8 cellular contexts compared by ENCODE assay signal in the genomic region with DNA sequence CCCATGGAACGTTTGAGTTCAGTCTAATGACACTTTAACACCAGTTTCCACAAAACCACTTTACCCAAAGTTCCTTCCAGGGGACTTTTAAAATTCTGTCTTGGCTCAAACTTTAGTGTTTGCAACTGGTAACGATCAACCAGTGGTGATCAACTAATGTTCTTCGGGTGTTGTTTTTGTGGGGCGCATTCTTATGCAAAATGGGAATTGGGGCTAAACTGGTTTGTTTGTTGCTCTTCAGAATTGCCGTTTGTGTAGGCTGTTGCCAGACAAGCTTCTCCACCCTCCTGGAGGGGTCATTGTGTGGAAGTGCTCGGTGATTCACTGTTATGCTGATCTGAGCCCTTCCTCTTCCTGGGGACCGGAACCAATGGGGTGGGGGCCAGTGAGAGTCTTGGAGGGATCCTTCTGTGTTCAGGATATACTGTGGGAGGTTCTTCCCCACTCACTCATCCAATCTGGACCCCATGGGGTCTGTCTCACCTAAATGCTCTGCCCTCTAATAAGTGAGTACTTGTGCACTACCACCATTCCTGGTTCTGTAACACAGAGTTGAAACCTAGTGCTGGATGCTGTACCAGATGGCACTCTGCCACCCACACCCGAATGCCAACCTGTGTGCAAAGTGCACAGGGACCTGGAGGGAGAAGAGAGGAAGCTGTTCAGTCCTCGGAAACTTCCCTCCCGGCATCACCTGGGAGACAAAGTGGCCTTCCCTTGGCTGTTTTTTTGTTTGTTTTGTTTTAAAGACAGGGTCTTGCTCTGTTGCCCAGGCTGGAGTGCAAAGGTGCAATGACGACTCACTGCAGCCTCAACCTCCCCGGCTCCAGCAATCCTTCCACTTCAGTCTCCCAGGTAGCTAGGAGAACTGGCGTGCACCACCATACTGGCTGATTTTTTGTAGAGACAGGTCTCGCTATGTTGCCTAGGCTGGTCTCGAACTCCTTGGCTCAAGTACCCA. TPM values are rescaled to one million over a fixed set of nuclear protein-coding genes. Genes with fewer than 3 reads are reported as not detected.
DNase-seq lines count a peak whose midpoint lies in the region; ATAC-seq and TF ChIP-seq lines count a peak whose summit lies in the region.

No MANE protein-coding gene starts in this region.

- no peaks in the 10 kb centered on the region for H3K9me3 ChIP-seq in naive thymus-derived CD4-positive, alpha-beta T cell (ENCODE audit: control insufficient read depth in 2 of 3, low read length in 3 of 3)

- ATAC-seq in central memory CD8-positive, alpha-beta T cell (replicated peaks; ENCODE audit: extremely low read depth, poor library complexity, severe bottlenecking), result no peak
- peak; percentile 18 for ATAC-seq in naive thymus-derived CD4-positive, alpha-beta T cell
- no peak for ATAC-seq in omental fat pad (ENCODE audit: low FRiP score)
- no peak for ATAC-seq in HG03354 (IDR thresholded peaks at IDR 0.05; ENCODE audit: poor library complexity, severe bottlenecking, unreplicated experiment)
- no peak for ATAC-seq in GM21447 (IDR thresholded peaks at IDR 0.05; ENCODE audit: unreplicated experiment)

- peak; percentile 25 for DNase-seq in OCI-M1 (lab: John Stamatoyannopoulos, UW)
- no peak for DNase-seq in central memory CD8-positive, alpha-beta T cell (ENCODE audit: low spot score in 2 of 2)
- peak in 1 of 9 donors; percentile 50 for DNase-seq in naive thymus-derived CD4-positive, alpha-beta T cell
- DNase-seq in omental fat pad (ENCODE audit: low spot score), result no peak
- DNase-seq in NCI-H1105 (lab: John Stamatoyannopoulos, UW), result no peak

- no peak for TF ChIP-seq CTCF in omental fat pad (IDR thresholded peaks at IDR 0.05)

- H3K36me3 ChIP-seq in naive thymus-derived CD4-positive, alpha-beta T cell (ENCODE audit: control insufficient read depth in 2 of 3, insufficient read depth in 3 of 3, low read length in 3 of 3), result no peaks in the 10 kb centered on the region

- CTCF ChIA-PET in naive thymus-derived CD4-positive, alpha-beta T cell (lab: Charles Lee), result interaction anchor here (1.9 kb wide), 1 partner anchor 63 kb away, joined by 7 read pairs; no protein-coding TSS in a partner anchor

- H3K9me3 Mint-ChIP-seq in central memory CD8-positive, alpha-beta T cell, result no peaks in the 10 kb centered on the region
- H3K9me3 Mint-ChIP-seq in naive thymus-derived CD4-positive, alpha-beta T cell, result peaks cover 0 to 2% (median 0%) of the 10 kb centered on the region in 11 donors

- no peaks in the 10 kb centered on the region for H3K27me3 Mint-ChIP-seq in central memory CD8-positive, alpha-beta T cell
- no peaks in the 10 kb centered on the region for H3K27me3 Mint-ChIP-seq in naive thymus-derived CD4-positive, alpha-beta T cell

- no peaks in the 10 kb centered on the region for H3K27me3 ChIP-seq in naive thymus-derived CD4-positive, alpha-beta T cell (ENCODE audit: control insufficient read depth in 2 of 2, insufficient read depth in 2 of 2, low read length in 2 of 2)

- H3K4me3 Mint-ChIP-seq in central memory CD8-positive, alpha-beta T cell, result peak overlapping the region; percentile 82
- H3K4me3 Mint-ChIP-seq in naive thymus-derived CD4-positive, alpha-beta T cell, result peak overlapping the region; percentile 85 to 100 (median 91)

- peaks cover 31 to 38% of the 10 kb centered on the region in 2 donors for H3K4me1 ChIP-seq in naive thymus-derived CD4-positive, alpha-beta T cell (ENCODE audit: control insufficient read depth in 2 of 2, insufficient read depth in 2 of 2, low read length in 2 of 2)

- POLR2A ChIA-PET in naive thymus-derived CD4-positive, alpha-beta T cell (lab: Charles Lee), result interaction anchor here (0.8 to 6.6 kb wide), 4 partner anchors 25 to 46 kb away, joined by 3 to 61 read pairs (median 6); partner anchors contain the start of genes CBX3 and HNRNPA2B1

- peak overlapping the region; percentile 24 for H3K27ac ChIP-seq in naive thymus-derived CD4-positive, alpha-beta T cell (ENCODE audit: low read depth, low read length)

- H3K36me3 Mint-ChIP-seq in central memory CD8-positive, alpha-beta T cell (ENCODE audit: insufficient read depth), result peaks cover 5% of the 10 kb centered on the region
- H3K36me3 Mint-ChIP-seq in naive thymus-derived CD4-positive, alpha-beta T cell, result peaks cover 0 to 31% (median 0%) of the 10 kb centered on the region in 5 donors

- intact Hi-C loops in naive thymus-derived CD4-positive, alpha-beta T cell (cut with micrococcal nuclease), result loop anchor here (1.0 to 10.0 kb wide), 8 partner anchors 42 to 1508 kb away; partner anchors contain the start of genes HIBADH (in 1 of the 2), SKAP2 (in 1 of the 2) and SNX10 (in 1 of the 2)

- H3K4me3 ChIP-seq in GM08714 (ENCODE audit: low read length), result peak overlapping the region; percentile 97
- peak overlapping the region; percentile 77 for H3K4me3 ChIP-seq in naive thymus-derived CD4-positive, alpha-beta T cell (ENCODE audit: low read length)

- peak overlapping the region; percentile 86 for H3K27ac Mint-ChIP-seq in central memory CD8-positive, alpha-beta T cell (ENCODE audit: low read depth)
- H3K27ac Mint-ChIP-seq in naive thymus-derived CD4-positive, alpha-beta T cell, result peak overlapping the region; percentile 35 to 97 (median 80)

- peaks cover 63% of the 10 kb centered on the region for H3K4me1 Mint-ChIP-seq in central memory CD8-positive, alpha-beta T cell
- H3K4me1 Mint-ChIP-seq in naive thymus-derived CD4-positive, alpha-beta T cell, result peaks cover 25 to 74% (median 67%) of the 10 kb centered on the region in 7 donors

RNA-seq across cellular contexts. Expression of gene NFE2L3, which starts 2.1 kb away (rescaled TPM):
- 10 to 100 TPM in 1 of 5 experiments, 1 to 10 TPM in 4; 1.1 to 49.5 (median 4.5) TPM for total RNA-seq in naive thymus-derived CD4-positive, alpha-beta T cell
- polyA plus RNA-seq in naive thymus-derived CD4-positive, alpha-beta T cell, result 1 to 10 TPM; 2.6 to 4.8 TPM
- 10 to 100 TPM in 1 of 4 donors, 1 to 10 TPM in 3; 3.9 to 12.1 (median 5.3) TPM for total RNA-seq in omental fat pad

RNA-seq across cellular contexts. Expression of gene HNRNPA2B1, which starts 46.4 kb away (rescaled TPM):
- 100 to 1,000 TPM; 394 to 702 (median 437) TPM for total RNA-seq in naive thymus-derived CD4-positive, alpha-beta T cell
- 100 to 1,000 TPM; 612 to 833 TPM for polyA plus RNA-seq in naive thymus-derived CD4-positive, alpha-beta T cell
- total RNA-seq in omental fat pad, result 100 to 1,000 TPM; 206 to 296 (median 285) TPM

RNA-seq across cellular contexts. Expression of gene CBX3, which starts 47.4 kb away (rescaled TPM):
- total RNA-seq in naive thymus-derived CD4-positive, alpha-beta T cell, result 100 to 1,000 TPM; 103 to 214 (median 155) TPM
- polyA plus RNA-seq in naive thymus-derived CD4-positive, alpha-beta T cell, result 100 to 1,000 TPM in 1 of 2 donors, 10 to 100 TPM in 1; 86.9 to 111 TPM
- 100 to 1,000 TPM in 1 of 4 donors, 10 to 100 TPM in 3; 60.1 to 111 (median 87.4) TPM for total RNA-seq in omental fat pad
